Comparison of ENCODE assay signal across 16 cellular contexts in genomic region chr1:23594149-23594917, GRCh38. TPM values are rescaled to one million over a fixed set of nuclear protein-coding genes. Genes with fewer than 3 reads are reported as not detected.
DNase-seq lines count a peak whose midpoint lies in the region; ATAC-seq and TF ChIP-seq lines count a peak whose summit lies in the region.
"Had no signal": no experiment of that assay in that cellular context is flagged by ENCODE, and none has a peak within 500 bp of the region (broad histone marks: within the 10 kb centered on the region; RNA-seq: fewer than 3 reads in every experiment).

No MANE protein-coding gene starts in this region.

- TF ChIP-seq POLR2A in esophagus muscularis mucosa (IDR thresholded peaks at IDR 0.05; ENCODE audit: low read depth): no peak

- H3K4me3 ChIP-seq in WERI-Rb-1 (ENCODE audit: low read depth, low read length): no peak overlapping the region
- H3K4me3 ChIP-seq in esophagus muscularis mucosa: no peak overlapping the region
- H3K4me3 ChIP-seq: left ventricle myocardium inferior, skin epidermis, upper lobe of left lung had no signal

- H3K36me3 Mint-ChIP-seq in stimulated activated naive CD8-positive, alpha-beta T cell treated with anti-CD3 and anti-CD28 coated beads, Interleukin-15, Interleukin-2, amounts not matched to agents 100 ng/mL and 50 ng/mL, for 24 hours (ENCODE audit: low read depth): no peaks in the 10 kb centered on the region
- H3K36me3 Mint-ChIP-seq: activated naive CD8-positive, alpha-beta T cell had no signal

- no peak for TF ChIP-seq EP300 in esophagus muscularis mucosa (IDR thresholded peaks at IDR 0.05)

- H3K27me3 Mint-ChIP-seq in stimulated activated naive CD8-positive, alpha-beta T cell treated with anti-CD3 and anti-CD28 coated beads, Interleukin-15, Interleukin-2, amounts not matched to agents 100 ng/mL and 50 ng/mL, for 24 hours: no peaks in the 10 kb centered on the region
- H3K27me3 Mint-ChIP-seq in stimulated activated naive CD8-positive, alpha-beta T cell treated with anti-CD3 and anti-CD28 coated beads, Interleukin-15, amount 100 ng/mL, for 72 hours: no peaks in the 10 kb centered on the region
- H3K27me3 Mint-ChIP-seq: activated naive CD8-positive, alpha-beta T cell had no signal

- no peak overlapping the region for H3K4me3 Mint-ChIP-seq in stimulated activated naive CD8-positive, alpha-beta T cell treated with anti-CD3 and anti-CD28 coated beads, Interleukin-15, Interleukin-2, amounts not matched to agents 100 ng/mL and 50 ng/mL, for 24 hours
- peak overlapping the region in 1 of 2 donors; percentile 67 for H3K4me3 Mint-ChIP-seq in stimulated activated naive CD8-positive, alpha-beta T cell treated with anti-CD3 and anti-CD28 coated beads, Interleukin-15, amount 100 ng/mL, for 72 hours
- H3K4me3 Mint-ChIP-seq: activated naive CD8-positive, alpha-beta T cell had no signal

- WGBS in esophagus muscularis mucosa: 77% methylated on average over 2 of the region's 3 CpGs

- TF ChIP-seq CTCF in WERI-Rb-1 (IDR thresholded peaks at IDR 0.05; ENCODE audit: low read depth, low read length): no peak
- no peak for TF ChIP-seq CTCF in foreskin keratinocyte (conservative IDR thresholded peaks at IDR 0.05)
- TF ChIP-seq CTCF in esophagus muscularis mucosa (IDR thresholded peaks at IDR 0.05): no peak

- H3K27me3 ChIP-seq in WERI-Rb-1 (ENCODE audit: insufficient read depth, low read depth, severe bottlenecking) (no peaks in the 10 kb centered on the region), foreskin keratinocyte (no peaks in the 10 kb centered on the region), esophagus muscularis mucosa (no peaks in the 10 kb centered on the region)
- H3K27me3 ChIP-seq: upper lobe of left lung had no signal

- no peaks in the 10 kb centered on the region for H3K9me3 ChIP-seq in WERI-Rb-1 (ENCODE audit: severe bottlenecking)
- no peaks in the 10 kb centered on the region for H3K9me3 ChIP-seq in esophagus muscularis mucosa
- H3K9me3 ChIP-seq: left ventricle myocardium inferior, upper lobe of left lung had no signal

- no peaks in the 10 kb centered on the region for H3K9me3 Mint-ChIP-seq in stimulated activated naive CD8-positive, alpha-beta T cell treated with anti-CD3 and anti-CD28 coated beads, Interleukin-15, Interleukin-2, amounts not matched to agents 100 ng/mL and 50 ng/mL, for 24 hours
- no peaks in the 10 kb centered on the region for H3K9me3 Mint-ChIP-seq in stimulated activated naive CD8-positive, alpha-beta T cell treated with anti-CD3 and anti-CD28 coated beads, Interleukin-15, amount 100 ng/mL, for 72 hours

- peak overlapping the region; percentile 94 for H3K27ac Mint-ChIP-seq in stimulated activated naive CD8-positive, alpha-beta T cell treated with anti-CD3 and anti-CD28 coated beads, Interleukin-15, Interleukin-2, amounts not matched to agents 100 ng/mL and 50 ng/mL, for 24 hours
- peak overlapping the region in 1 of 2 donors; percentile 74 for H3K27ac Mint-ChIP-seq in stimulated activated naive CD8-positive, alpha-beta T cell treated with anti-CD3 and anti-CD28 coated beads, Interleukin-15, amount 100 ng/mL, for 72 hours

- intact Hi-C loops in esophagus muscularis mucosa (cut with DNase I): no loop called here

- H3K27ac ChIP-seq in WERI-Rb-1 (peak overlapping the region; percentile 89), foreskin keratinocyte (peak overlapping the region; percentile 98), esophagus muscularis mucosa (replicated peaks in 1 of 4) (no peak overlapping the region)
- H3K27ac ChIP-seq: left ventricle myocardium inferior, upper lobe of left lung had no signal

- H3K36me3 ChIP-seq in WERI-Rb-1 (no peaks in the 10 kb centered on the region), esophagus muscularis mucosa (no peaks in the 10 kb centered on the region)
- H3K36me3 ChIP-seq: left ventricle myocardium inferior, upper lobe of left lung had no signal

- no peak for ATAC-seq in stimulated activated naive CD8-positive, alpha-beta T cell treated with anti-CD3 and anti-CD28 coated beads, Interleukin-15, amount 100 ng/mL, for 72 hours
- ATAC-seq in foreskin keratinocyte: no peak

- H3K4me1 ChIP-seq in foreskin keratinocyte: peaks cover 26% of the 10 kb centered on the region
- peaks cover 5 to 12% (median 10%) of the 10 kb centered on the region in 4 donors for H3K4me1 ChIP-seq in esophagus muscularis mucosa

- peaks cover 94% of the 10 kb centered on the region for H3K4me1 Mint-ChIP-seq in stimulated activated naive CD8-positive, alpha-beta T cell treated with anti-CD3 and anti-CD28 coated beads, Interleukin-15, Interleukin-2, amounts not matched to agents 100 ng/mL and 50 ng/mL, for 24 hours (ENCODE audit: low read depth)
- peaks cover 97% of the 10 kb centered on the region for H3K4me1 Mint-ChIP-seq in stimulated activated naive CD8-positive, alpha-beta T cell treated with anti-CD3 and anti-CD28 coated beads, Interleukin-15, amount 100 ng/mL, for 72 hours

- DNase-seq in stimulated activated naive CD8-positive, alpha-beta T cell treated with anti-CD3 and anti-CD28 coated beads, Interleukin-15, amount 100 ng/mL, for 72 hours: no peak
- DNase-seq in WERI-Rb-1: no peak
- DNase-seq in foreskin keratinocyte: no peak
- DNase-seq in middle frontal gyrus (ENCODE audit: extremely low spot score, low spot score): no peak
- no peak for DNase-seq in stimulated activated CD4-positive, alpha-beta T cell treated with anti-CD3 and anti-CD28 coated beads, Interleukin-15, amount 100 ng/mL, for 24 hours
- no peak for DNase-seq in esophagus muscularis mucosa (ENCODE audit: extremely low spot score)
- no peak for DNase-seq in stimulated activated CD4-positive, alpha-beta T cell treated with anti-CD3 and anti-CD28 coated beads, Interleukin-4, amount 100 ng/mL, for 24 hours
- DNase-seq: activated CD8-positive, alpha-beta memory T cell treated with anti-CD3 and anti-CD28 coated beads for 24 hours; left ventricle myocardium inferior; NCI-H1048; occipital lobe; T-helper 9 cell; upper lobe of left lung had no signal

RNA-seq across cellular contexts. Expression of gene ID3, which starts 35.0 kb away (rescaled TPM):
- total RNA-seq in foreskin keratinocyte: 7.8 and 13.0 TPM in 2 replicates
- 10.2 and 17.0 TPM in 2 replicates for polyA plus RNA-seq in foreskin keratinocyte
- 100 to 1,000 TPM in 3 of 4 donors, 10 to 100 TPM in 1; 75.2 to 352 (median 274) TPM for total RNA-seq in esophagus muscularis mucosa

Comparison
In these comparisons a context has a peak if more than half of its experiments do, and no peak if none do; other contexts are left out.
1. H3K27ac ChIP-seq: peak in WERI-Rb-1 (single experiment) and foreskin keratinocyte (single experiment); none in esophagus muscularis mucosa (0 of 4).